Comparison of ENCODE assay signal across 15 cellular contexts in genomic region chr6:87203448-87204023, GRCh38. TPM values are rescaled to one million over a fixed set of nuclear protein-coding genes. Genes with fewer than 3 reads are reported as not detected.
DNase-seq lines count a peak whose midpoint lies in the region; ATAC-seq and TF ChIP-seq lines count a peak whose summit lies in the region.
"Had no signal": no experiment of that assay in that cellular context is flagged by ENCODE, and none has a peak within 500 bp of the region (broad histone marks: within the 10 kb centered on the region; RNA-seq: fewer than 3 reads in every experiment).

No MANE protein-coding gene starts in this region.

- H3K9ac ChIP-seq in MM.1S (ENCODE audit: low read length): no peak overlapping the region

- H3K9me2 ChIP-seq in MM.1S (replicated peaks; ENCODE audit: insufficient read depth, low read length): no peaks in the 10 kb centered on the region

- H3K27ac Mint-ChIP-seq in stimulated activated naive CD8-positive, alpha-beta T cell treated with anti-CD3 and anti-CD28 coated beads, Interleukin-15, Interleukin-2, amounts not matched to agents 100 ng/mL and 50 ng/mL, for 24 hours: peak overlapping the region; percentile 11
- H3K27ac Mint-ChIP-seq in activated T-helper 17 cell treated with anti-CD3 and anti-CD28 coated beads, Interleukin-2, amount 50 U/mL, for 72 hours: peak overlapping the region; percentile 58
- peak overlapping the region; percentile 22 for H3K27ac Mint-ChIP-seq in memory B cell

- H3K9me3 ChIP-seq in MM.1S (replicated peaks; ENCODE audit: insufficient read depth, low read length): no peaks in the 10 kb centered on the region
- H3K9me3 ChIP-seq: SJSA1 had no signal

- no peak overlapping the region for H2AFZ ChIP-seq in MM.1S (ENCODE audit: low read length)

- no peak overlapping the region for H3K4me3 ChIP-seq in MM.1S (ENCODE audit: low read length)
- H3K4me3 ChIP-seq: K562, SJSA1 had no signal

- H3K27me3 ChIP-seq in MM.1S (replicated peaks; ENCODE audit: insufficient read depth, low read length): no peaks in the 10 kb centered on the region
- H3K27me3 ChIP-seq: SJSA1 had no signal

- no peaks in the 10 kb centered on the region for H3K4me1 ChIP-seq in MM.1S (ENCODE audit: low read length)
- H3K4me1 ChIP-seq: SJSA1 had no signal

- peaks cover 44% of the 10 kb centered on the region for H3K36me3 Mint-ChIP-seq in stimulated activated naive CD8-positive, alpha-beta T cell treated with anti-CD3 and anti-CD28 coated beads, Interleukin-15, Interleukin-2, amounts not matched to agents 100 ng/mL and 50 ng/mL, for 24 hours (ENCODE audit: low read depth)
- peaks cover 89% of the 10 kb centered on the region for H3K36me3 Mint-ChIP-seq in activated T-helper 17 cell treated with anti-CD3 and anti-CD28 coated beads, Interleukin-2, amount 50 U/mL, for 72 hours (ENCODE audit: low read depth)
- H3K36me3 Mint-ChIP-seq in memory B cell: peaks cover 4% of the 10 kb centered on the region

- H3K36me3 ChIP-seq in MM.1S (replicated peaks; ENCODE audit: insufficient read depth, low read length): no peaks in the 10 kb centered on the region

- H3F3A ChIP-seq in MM.1S (ENCODE audit: insufficient read depth, low read length): no peaks in the 10 kb centered on the region

- peaks cover 21% of the 10 kb centered on the region for H4K20me1 ChIP-seq in MM.1S (ENCODE audit: insufficient read depth, low read length)

- no peak for TF ChIP-seq CTCF in MM.1S (IDR thresholded peaks at IDR 0.05; ENCODE audit: low read length)

- H3K27me3 Mint-ChIP-seq in stimulated activated naive CD8-positive, alpha-beta T cell treated with anti-CD3 and anti-CD28 coated beads, Interleukin-15, Interleukin-2, amounts not matched to agents 100 ng/mL and 50 ng/mL, for 24 hours: no peaks in the 10 kb centered on the region
- H3K27me3 Mint-ChIP-seq in activated T-helper 17 cell treated with anti-CD3 and anti-CD28 coated beads, Interleukin-2, amount 50 U/mL, for 72 hours: no peaks in the 10 kb centered on the region
- no peaks in the 10 kb centered on the region for H3K27me3 Mint-ChIP-seq in memory B cell

- H3K4me3 Mint-ChIP-seq in stimulated activated naive CD8-positive, alpha-beta T cell treated with anti-CD3 and anti-CD28 coated beads, Interleukin-15, Interleukin-2, amounts not matched to agents 100 ng/mL and 50 ng/mL, for 24 hours: no peak overlapping the region
- peak overlapping the region; percentile 4 for H3K4me3 Mint-ChIP-seq in activated T-helper 17 cell treated with anti-CD3 and anti-CD28 coated beads, Interleukin-2, amount 50 U/mL, for 72 hours
- H3K4me3 Mint-ChIP-seq in memory B cell: no peak overlapping the region

- peaks cover 81% of the 10 kb centered on the region for H3K4me1 Mint-ChIP-seq in stimulated activated naive CD8-positive, alpha-beta T cell treated with anti-CD3 and anti-CD28 coated beads, Interleukin-15, Interleukin-2, amounts not matched to agents 100 ng/mL and 50 ng/mL, for 24 hours (ENCODE audit: low read depth)
- H3K4me1 Mint-ChIP-seq in activated T-helper 17 cell treated with anti-CD3 and anti-CD28 coated beads, Interleukin-2, amount 50 U/mL, for 72 hours: peaks cover 63% of the 10 kb centered on the region
- peaks cover 41% of the 10 kb centered on the region for H3K4me1 Mint-ChIP-seq in memory B cell

- no peak overlapping the region for H3K27ac ChIP-seq in MM.1S (ENCODE audit: low read length)
- H3K27ac ChIP-seq: SJSA1 had no signal

- no peak for ATAC-seq in stimulated activated naive CD8-positive, alpha-beta T cell treated with anti-CD3 and anti-CD28 coated beads, Interleukin-15, Interleukin-2, amounts not matched to agents 100 U/mL and 50 U/mL, for 24 hours
- no peak for ATAC-seq in activated T-helper 17 cell treated with anti-CD3 and anti-CD28 coated beads, Interleukin-2, amount 50 U/mL, for 72 hours (replicated peaks)
- ATAC-seq in memory B cell (ENCODE audit: low read depth): no peak
- ATAC-seq in HG03159 (IDR thresholded peaks at IDR 0.05; ENCODE audit: unreplicated experiment): no peak
- ATAC-seq: K562 had no signal

- no peak for DNase-seq in stimulated activated naive CD8-positive, alpha-beta T cell treated with anti-CD3 and anti-CD28 coated beads, Interleukin-15, Interleukin-2, amounts not matched to agents 100 U/mL and 50 U/mL, for 24 hours
- no peak for DNase-seq in memory B cell (ENCODE audit: low spot score in 2 of 2)
- no peak for DNase-seq in Ammon's horn (ENCODE audit: low spot score)
- no peak for DNase-seq in MM.1S
- DNase-seq: ACHN, NCI-H1048, NCI-H226, NCI-H526 treated with DMSO at 0.1 percent for 48 hours, OCI-M1, RPMI8226 had no signal

- no peak overlapping the region for H3K4me2 ChIP-seq in MM.1S (ENCODE audit: low read depth, low read length)

- peaks cover 97% of the 10 kb centered on the region for H3K79me2 ChIP-seq in MM.1S (ENCODE audit: low read length)

- no peaks in the 10 kb centered on the region for H3K9me3 Mint-ChIP-seq in stimulated activated naive CD8-positive, alpha-beta T cell treated with anti-CD3 and anti-CD28 coated beads, Interleukin-15, Interleukin-2, amounts not matched to agents 100 ng/mL and 50 ng/mL, for 24 hours
- no peaks in the 10 kb centered on the region for H3K9me3 Mint-ChIP-seq in activated T-helper 17 cell treated with anti-CD3 and anti-CD28 coated beads, Interleukin-2, amount 50 U/mL, for 72 hours
- no peaks in the 10 kb centered on the region for H3K9me3 Mint-ChIP-seq in memory B cell

RNA-seq across cellular contexts. Expression of gene ZNF292, which starts 48.2 kb away (rescaled TPM):
- 100 to 1,000 TPM in 1 of 2 donors, 10 to 100 TPM in 1; 77.2 to 209 TPM for total RNA-seq in activated T-helper 17 cell treated with anti-CD3 and anti-CD28 coated beads, Interleukin-2, amount 50 U/mL, for 72 hours
